Comparison of ENCODE assay signal across 15 cellular contexts in the genomic region with DNA sequence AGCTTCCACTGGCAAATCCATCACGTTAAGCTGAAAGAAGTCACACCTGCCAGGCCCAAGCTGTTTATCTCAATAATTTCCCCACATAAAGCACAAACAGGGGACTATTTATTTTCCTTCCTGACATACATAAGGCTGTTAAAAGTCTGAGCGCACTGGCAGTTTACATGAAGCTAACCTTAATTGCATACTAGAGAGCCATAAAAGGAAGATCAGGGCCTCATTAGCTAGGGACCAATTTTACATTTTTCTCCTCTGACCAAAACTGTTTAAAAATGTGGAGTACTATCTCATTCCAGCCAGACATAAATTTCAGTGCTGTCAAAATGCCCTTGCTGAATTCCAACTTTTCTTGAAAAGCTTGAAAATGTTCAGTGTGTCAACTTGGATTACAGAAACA.
A peak's percentile ranks its signal among the peaks of the same experiment; 100 is the strongest.
DNase-seq lines count a peak whose midpoint lies in the region; ATAC-seq and TF ChIP-seq lines count a peak whose summit lies in the region.
"Had no signal": no experiment of that assay in that cellular context is flagged by ENCODE, and none has a peak within 500 bp of the region (broad histone marks: within the 10 kb centered on the region; RNA-seq: fewer than 3 reads in every experiment).

No MANE protein-coding gene starts in this region.

- no peak overlapping the region for H3K18ac ChIP-seq in mesenchymal stem cell (ENCODE audit: low read depth in 1 of 2, low read length in 2 of 2)

- DNase-seq in EH (ENCODE audit: low read depth) (peak; percentile 84), M059J (ENCODE audit: low read depth) (peak; percentile 13), ascending aorta (ENCODE audit: low spot score in 2 of 2) (no peak), mesenchymal stem cell (peak; percentile 47), NK-92 (lab: John Stamatoyannopoulos, UW; ENCODE audit: unreplicated experiment) (no peak), NCI-H524 (lab: John Stamatoyannopoulos, UW) (no peak), SKM-1 treated with dmso at 0.1 percent for 144 hours (lab: John Stamatoyannopoulos, UW; ENCODE audit: unreplicated experiment) (no peak)
- DNase-seq: Caco-2, DMS53, NCI-H1048, NCI-H524 treated with DMSO at 0.1 percent for 48 hours, Right ventricle myocardium superior had no signal

- H2BK15ac ChIP-seq in mesenchymal stem cell (ENCODE audit: low read depth, poor library complexity, severe bottlenecking): no peak overlapping the region

- H3K9me3 ChIP-seq in ascending aorta (no peaks in the 10 kb centered on the region), mesenchymal stem cell (ENCODE audit: control insufficient read depth, low read length) (no peaks in the 10 kb centered on the region)
- H3K9me3 ChIP-seq: Caco-2 had no signal

- H3K27me3 ChIP-seq in ascending aorta (no peaks in the 10 kb centered on the region), mesenchymal stem cell (ENCODE audit: control insufficient read depth in 1 of 2, insufficient read depth in 1 of 2, low read length in 2 of 2) (no peaks in the 10 kb centered on the region)

- H3K36me3 ChIP-seq in ascending aorta: no peaks in the 10 kb centered on the region
- H3K36me3 ChIP-seq in mesenchymal stem cell (ENCODE audit: control insufficient read depth in 1 of 2, insufficient read depth in 2 of 2, low read depth in 1 of 2, low read length in 2 of 2): no peaks in the 10 kb centered on the region

- whole genome bisulfite sequencing in mesenchymal stem cell: 0% methylated on average over 2 of the region's 2 CpGs

- intact Hi-C loops in ascending aorta (cut with DNase I): no loop called here

- no peak overlapping the region for H3K9ac ChIP-seq in mesenchymal stem cell (ENCODE audit: low read length)

- no peak for TF ChIP-seq CTCF in ascending aorta (IDR thresholded peaks at IDR 0.05)

- no peak overlapping the region for H3K4me2 ChIP-seq in mesenchymal stem cell (ENCODE audit: low read length, poor library complexity, severe bottlenecking)

- H3K4me3 ChIP-seq in ascending aorta (no peak overlapping the region), mesenchymal stem cell (ENCODE audit: insufficient read depth in 1 of 2, low read depth in 1 of 2, low read length in 2 of 2) (no peak overlapping the region)

- H4K91ac ChIP-seq in mesenchymal stem cell (ENCODE audit: low read length): no peak overlapping the region

- H4K8ac ChIP-seq in mesenchymal stem cell (ENCODE audit: low read length): no peak overlapping the region

- H3K27ac ChIP-seq in ascending aorta (peak overlapping the region; percentile 45 to 63), mesenchymal stem cell (ENCODE audit: low read length, poor library complexity, severe bottlenecking) (no peak overlapping the region)
- H3K27ac ChIP-seq: C4-2B had no signal

- no peak overlapping the region for H3K4ac ChIP-seq in mesenchymal stem cell (ENCODE audit: low read depth in 1 of 2, low read length in 2 of 2)

- H3K4me1 ChIP-seq in ascending aorta (peaks cover 0 to 6% of the 10 kb centered on the region in 2 donors), mesenchymal stem cell (ENCODE audit: control insufficient read depth, insufficient read depth, low read depth, low read length) (no peaks in the 10 kb centered on the region)

- H2AFZ ChIP-seq in mesenchymal stem cell (ENCODE audit: low read depth, low read length): no peak overlapping the region

- no peaks in the 10 kb centered on the region for H3K79me1 ChIP-seq in mesenchymal stem cell (replicated peaks; ENCODE audit: low read length, poor library complexity, severe bottlenecking)

- H2BK12ac ChIP-seq in mesenchymal stem cell (ENCODE audit: low read length in 2 of 2): no peak overlapping the region

- no peak overlapping the region for H2BK120ac ChIP-seq in mesenchymal stem cell (ENCODE audit: low read depth, low read length)

- no peak overlapping the region for H2AK5ac ChIP-seq in mesenchymal stem cell (ENCODE audit: low read length, severe bottlenecking)

- H3K14ac ChIP-seq in mesenchymal stem cell (ENCODE audit: low read length in 2 of 2): no peak overlapping the region

- no peak for ATAC-seq in GM19351 (IDR thresholded peaks at IDR 0.05; ENCODE audit: unreplicated experiment)
- ATAC-seq: HCT116 had no signal

- no peak overlapping the region for H3K23ac ChIP-seq in mesenchymal stem cell (ENCODE audit: low read length in 2 of 2)

- H2BK5ac ChIP-seq in mesenchymal stem cell (ENCODE audit: low read depth, low read length, poor library complexity, severe bottlenecking): no peak overlapping the region

Comparison
In these comparisons a context has a peak if more than half of its experiments do, and no peak if none do; other contexts are left out.
1. DNase-seq: peak in EH (single experiment), M059J (single experiment) and mesenchymal stem cell (single experiment); none in ascending aorta (0 of 2), NK-92 (single experiment), NCI-H524 (0 of 2) and SKM-1 treated with dmso at 0.1 percent for 144 hours (single experiment).